ENCODE assay signal across 16 cellular contexts in the genomic region with DNA sequence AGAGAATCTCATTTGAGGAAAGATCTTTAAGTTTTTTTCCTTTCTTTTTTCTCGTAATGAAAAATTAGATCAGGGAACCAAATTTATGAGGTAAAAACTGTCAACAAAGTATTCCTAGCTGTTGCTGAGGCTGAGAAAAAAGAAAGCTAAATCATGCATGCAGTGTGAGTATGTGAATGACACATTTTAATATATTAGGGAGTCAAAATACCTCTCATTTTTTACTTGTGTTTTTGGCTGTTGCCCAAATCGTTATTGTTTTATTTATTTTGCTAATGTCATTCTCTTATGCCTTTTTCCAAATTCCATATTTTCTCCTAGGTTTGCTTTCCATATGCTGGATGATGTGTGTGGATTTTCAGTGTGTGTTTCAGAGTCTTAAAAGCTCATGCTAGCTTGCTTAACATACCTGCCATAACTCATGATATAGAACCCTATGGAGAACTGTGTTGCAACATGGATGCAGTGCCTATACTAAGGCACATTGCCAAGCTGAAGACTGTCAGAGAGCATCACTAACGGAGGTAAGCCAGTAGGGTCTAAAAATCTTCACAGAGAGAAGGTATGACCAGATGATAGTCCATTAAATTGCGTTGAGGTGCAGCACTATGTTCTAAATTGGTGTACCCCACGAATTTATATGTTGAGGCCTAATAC.
DNase-seq lines count a peak whose midpoint lies in the region; ATAC-seq, FAIRE-seq and TF ChIP-seq lines count a peak whose summit lies in the region.
"Had no signal": no experiment of that assay in that cellular context is flagged by ENCODE, and none has a peak within 500 bp of the region (broad histone marks: within the 10 kb centered on the region; RNA-seq: fewer than 3 reads in every experiment).

No MANE protein-coding gene starts in this region.

- H3K79me1 ChIP-seq in H1 (ENCODE audit: low read depth, low read length): no peaks in the 10 kb centered on the region

- H3K4me1 Mint-ChIP-seq in neural crest cell: peaks cover 15% of the 10 kb centered on the region
- H3K4me1 Mint-ChIP-seq in CD8-positive, alpha-beta memory T cell: no peaks in the 10 kb centered on the region
- H3K4me1 Mint-ChIP-seq: activated naive CD8-positive, alpha-beta T cell treated with anti-CD3 and anti-CD28 coated beads, Interleukin-2, amount 10 ng/mL, durations not matched to agents 7 days and 5 days; naive B cell had no signal

- no peak overlapping the region for H2AK5ac ChIP-seq in H1 (ENCODE audit: low read depth, low read length)

- no peaks in the 10 kb centered on the region for H3K79me2 ChIP-seq in PC-3 (ENCODE audit: low read length)
- H3K79me2 ChIP-seq in H1 (ENCODE audit: control insufficient read depth in 1 of 2, insufficient read depth in 2 of 2, low read length in 2 of 2): no peaks in the 10 kb centered on the region

- H2AFZ ChIP-seq in PC-3 (ENCODE audit: low read length): no peak overlapping the region
- no peak overlapping the region for H2AFZ ChIP-seq in H1 (ENCODE audit: low read length)

- peak overlapping the region; percentile 92 for H3K14ac ChIP-seq in H1 (ENCODE audit: insufficient read length)

- DNase-seq in A549 (ENCODE audit: low read depth in 1 of 2, low spot score in 1 of 2) (no peak), PC-3 (peak; percentile 19), H1 (ENCODE audit: low read depth in 1 of 2, low spot score in 2 of 2) (no peak), neural crest cell (ENCODE audit: low read depth, low spot score) (no peak), spleen (no peak), medulla oblongata (ENCODE audit: extremely low spot score) (no peak), head of caudate nucleus (no peak)
- DNase-seq in CD8-positive, alpha-beta memory T cell: no peak
- DNase-seq: activated naive CD8-positive, alpha-beta T cell treated with anti-CD3 and anti-CD28 coated beads, Interleukin-2, amount 10 ng/mL, durations not matched to agents 7 days and 5 days; naive B cell; NCI-H1417 treated with DMSO at 0.1 percent for 48 hours; SHP77; stimulated activated CD4-positive, alpha-beta T cell treated with anti-CD3 and anti-CD28 coated beads, Interleukin-12 subunit alpha, Interleukin-12 subunit beta, amount 100 ng/mL, for 4 hours had no signal

- 71% methylated on average over 5 of the region's 5 CpGs for WGBS in A549 (ENCODE audit: missing lambda C conversion rate)
- 92% methylated on average over 5 of the region's 5 CpGs; no CpG with 5 or more reads in 1 of the 2 experiments for WGBS in H1 (ENCODE audit: extremely low coverage in 1 of 2, insufficient coverage in 1 of 2, insufficient read length in 1 of 2, insufficient replicate concordance in 2 of 2, low coverage in 1 of 2, low lambda C conversion rate in 2 of 2, missing lambda C conversion rate in 1 of 2), 2 experiments
- 70 to 89% (median 83%) methylated on average over 5 of the region's 5 CpGs for WGBS in spleen, 5 donors

- no peak overlapping the region for H4K91ac ChIP-seq in H1 (replicated peaks; ENCODE audit: insufficient read length, low read length)

- no peak overlapping the region for H3K18ac ChIP-seq in H1 (ENCODE audit: extremely low read depth, low read length)

- H4K5ac ChIP-seq in H1 (ENCODE audit: insufficient read length, low read depth, low read length): no peak overlapping the region

- H3K23me2 ChIP-seq in H1 (ENCODE audit: low read depth, low read length): no peaks in the 10 kb centered on the region

- H3K27me3 ChIP-seq in PC-3 (ENCODE audit: low read length) (no peaks in the 10 kb centered on the region), H1 (replicated peaks in 1 of 4; ENCODE audit: control insufficient read depth in 3 of 4, extremely low read depth in 1 of 4, insufficient read depth in 3 of 4, low read length in 3 of 4) (no peaks in the 10 kb centered on the region), spleen (replicated peaks in 1 of 7) (no peaks in the 10 kb centered on the region)
- H3K27me3 ChIP-seq in CD8-positive, alpha-beta memory T cell (ENCODE audit: insufficient read depth, low read length, poor library complexity, severe bottlenecking): no peaks in the 10 kb centered on the region

- H3F3A ChIP-seq in PC-3 (ENCODE audit: low read length, unreplicated experiment): no peaks in the 10 kb centered on the region

- H3K27ac ChIP-seq in A549 (peak overlapping the region; percentile 62 to 76; a peak in 5 of 6 replicates), PC-3 (ENCODE audit: low read length) (no peak overlapping the region), H1 (ENCODE audit: low read depth, low read length) (no peak overlapping the region), spleen (peak overlapping the region in 3 of 8 donors; percentile 40 to 57 (median 42))
- H3K27ac ChIP-seq in CD8-positive, alpha-beta memory T cell (ENCODE audit: low read depth, low read length): no peak overlapping the region

- H3K27me3 Mint-ChIP-seq in neural crest cell (ENCODE audit: low read depth): no peaks in the 10 kb centered on the region
- H3K27me3 Mint-ChIP-seq in CD8-positive, alpha-beta memory T cell: no peaks in the 10 kb centered on the region
- H3K27me3 Mint-ChIP-seq: activated naive CD8-positive, alpha-beta T cell treated with anti-CD3 and anti-CD28 coated beads, Interleukin-2, amount 10 ng/mL, durations not matched to agents 7 days and 5 days; naive B cell had no signal

- TF ChIP-seq EP300 in A549 (IDR thresholded peaks at IDR 0.05): no peak
- TF ChIP-seq EP300 in H1 (IDR thresholded peaks at IDR 0.05; ENCODE audit: borderline replicate concordance in 1 of 2, low read depth in 2 of 2, low read length in 2 of 2): no peak

- H3K56ac ChIP-seq in H1 (replicated peaks; ENCODE audit: insufficient read length, low read depth, low read length): no peak overlapping the region

- H3K9me3 ChIP-seq in A549 (no peaks in the 10 kb centered on the region), PC-3 (ENCODE audit: low read length) (no peaks in the 10 kb centered on the region), H1 (ENCODE audit: insufficient read depth in 2 of 2, low read depth in 1 of 2, low read length in 1 of 2) (no peaks in the 10 kb centered on the region), spleen (no peaks in the 10 kb centered on the region)
- H3K9me3 ChIP-seq in CD8-positive, alpha-beta memory T cell (ENCODE audit: low read length): no peaks in the 10 kb centered on the region
- H3K9me3 ChIP-seq: HAP-1 had no signal

- no peak overlapping the region for H3K4me3 Mint-ChIP-seq in neural crest cell
- no peak overlapping the region for H3K4me3 Mint-ChIP-seq in CD8-positive, alpha-beta memory T cell
- H3K4me3 Mint-ChIP-seq: activated naive CD8-positive, alpha-beta T cell treated with anti-CD3 and anti-CD28 coated beads, Interleukin-2, amount 10 ng/mL, durations not matched to agents 7 days and 5 days; naive B cell had no signal

- no peak overlapping the region for H3K4ac ChIP-seq in H1 (replicated peaks; ENCODE audit: insufficient read length, low read depth, low read length)

- H3K4me3 ChIP-seq in A549: no peak overlapping the region
- H3K4me3 ChIP-seq in PC-3 (ENCODE audit: low read length): no peak overlapping the region
- no peak overlapping the region for H3K4me3 ChIP-seq in H1 (ENCODE audit: extremely low read depth in 1 of 4, insufficient read depth in 2 of 4, low read depth in 3 of 4, low read length in 4 of 4)
- H3K4me3 ChIP-seq in CD8-positive, alpha-beta memory T cell (ENCODE audit: low read length): no peak overlapping the region
- no peak overlapping the region for H3K4me3 ChIP-seq in spleen
- H3K4me3 ChIP-seq: HAP-1 had no signal

- H4K20me1 ChIP-seq in PC-3 (ENCODE audit: low read length): no peaks in the 10 kb centered on the region
- no peaks in the 10 kb centered on the region for H4K20me1 ChIP-seq in H1 (replicated peaks in 1 of 2; ENCODE audit: control insufficient read depth in 1 of 2, insufficient read depth in 2 of 2, low read length in 2 of 2)

- no peak for TF ChIP-seq POLR2A in A549 (IDR thresholded peaks at IDR 0.05; ENCODE audit: low read length)
- no peak for TF ChIP-seq POLR2A in H1 (IDR thresholded peaks at IDR 0.05; ENCODE audit: control extremely low read depth in 1 of 2, low read depth in 2 of 2, low read length in 2 of 2)
- no peak for TF ChIP-seq POLR2A in spleen (IDR thresholded peaks at IDR 0.05)

- peaks cover 4% of the 10 kb centered on the region for H3K36me3 Mint-ChIP-seq in neural crest cell (ENCODE audit: low read depth)
- peaks cover 0 to 2% (median 0%) of the 10 kb centered on the region in 3 donors for H3K36me3 Mint-ChIP-seq in CD8-positive, alpha-beta memory T cell
- H3K36me3 Mint-ChIP-seq: activated naive CD8-positive, alpha-beta T cell treated with anti-CD3 and anti-CD28 coated beads, Interleukin-2, amount 10 ng/mL, durations not matched to agents 7 days and 5 days; naive B cell had no signal

- ATAC-seq in A549 (no peak), PC-3 (no peak)

- H3K4me2 ChIP-seq in A549 (peak overlapping the region; percentile 73), PC-3 (ENCODE audit: low read length) (no peak overlapping the region), H1 (ENCODE audit: insufficient read depth in 1 of 2, low read depth in 2 of 2, low read length in 2 of 2) (no peak overlapping the region)

- POLR2A ChIA-PET in A549 (lab: Yijun Ruan, JAX) (no interaction called here), PC-3 (lab: Charles Lee; ENCODE audit: unreplicated experiment) (no interaction called here), H1 (lab: Charles Lee; ENCODE audit: partially characterized antibody) (no interaction called here)
- POLR2A ChIA-PET in CD8-positive, alpha-beta memory T cell (lab: Charles Lee): no interaction called here

- H2BK5ac ChIP-seq in H1 (ENCODE audit: low read depth, low read length): no peak overlapping the region

- no peak overlapping the region for H2BK120ac ChIP-seq in H1 (replicated peaks; ENCODE audit: low read depth, low read length)

- CTCF ChIA-PET in A549 (lab: Yijun Ruan, JAX) (interaction anchor here (1.1 kb wide), 1 partner anchor 33 kb away, joined by 3 read pairs; no protein-coding TSS in a partner anchor), PC-3 (lab: Charles Lee) (no interaction called here), H1 (lab: Charles Lee; ENCODE audit: partially characterized antibody) (interaction anchor here (1.0 to 1.3 kb wide), 3 partner anchors 14 to 479 kb away, joined by 3 to 5 read pairs (median 3); no protein-coding TSS in a partner anchor)
- CTCF ChIA-PET in CD8-positive, alpha-beta memory T cell (lab: Charles Lee): no interaction called here

- FAIRE-seq in A549 (lab: Jason Lieb, UNC) (no peak), H1 (lab: Jason Lieb, UNC) (no peak)
- FAIRE-seq: GM12891, urothelium cell line had no signal

- TF ChIP-seq CTCF in A549 (IDR thresholded peaks at IDR 0.05): no peak
- no peak for TF ChIP-seq CTCF in PC-3 (conservative IDR thresholded peaks at IDR 0.05; ENCODE audit: low read depth, low read length)
- no peak for TF ChIP-seq CTCF in H1 (IDR thresholded peaks at IDR 0.05; ENCODE audit: control extremely low read depth in 1 of 3, insufficient read depth in 1 of 3, low read depth in 1 of 3, low read length in 3 of 3)
- TF ChIP-seq CTCF in neural crest cell (conservative IDR thresholded peaks at IDR 0.05): no peak
- TF ChIP-seq CTCF in spleen (IDR thresholded peaks at IDR 0.05 in 8 of 11, conservative IDR thresholded peaks at IDR 0.05 in 3 of 11): no peak

- H3K23ac ChIP-seq in H1 (ENCODE audit: insufficient read length): no peak overlapping the region

- no peak overlapping the region for H2BK15ac ChIP-seq in H1 (ENCODE audit: low read length)

- no peak overlapping the region for H3K9ac ChIP-seq in PC-3 (ENCODE audit: low read length)
- H3K9ac ChIP-seq in H1 (replicated peaks in 1 of 4; ENCODE audit: extremely low read depth in 1 of 4, low read depth in 3 of 4, low read length in 3 of 4): no peak overlapping the region

- H3K4me1 ChIP-seq in A549 (peaks cover 26% of the 10 kb centered on the region), PC-3 (ENCODE audit: insufficient read depth, low read length) (peaks cover 22% of the 10 kb centered on the region), H1 (replicated peaks in 1 of 4; ENCODE audit: control insufficient read depth in 3 of 4, insufficient read depth in 4 of 4, low read length in 3 of 4) (peaks cover 0 to 3% (median 0%) of the 10 kb centered on the region in 4 experiments; a peak in 1 of 7 replicates), spleen (no peaks in the 10 kb centered on the region)
- no peaks in the 10 kb centered on the region for H3K4me1 ChIP-seq in CD8-positive, alpha-beta memory T cell (ENCODE audit: insufficient read depth, low read length)
- H3K4me1 ChIP-seq: HAP-1 had no signal

- no peak for TF ChIP-seq RAD21 in A549 (conservative IDR thresholded peaks at IDR 0.05 in 1 of 2, IDR thresholded peaks at IDR 0.05 in 1 of 2)
- TF ChIP-seq RAD21 in H1 (IDR thresholded peaks at IDR 0.05 in 1 of 2, conservative IDR thresholded peaks at IDR 0.05 in 1 of 2; ENCODE audit: low read depth in 2 of 2, low read length in 2 of 2): no peak

- H3K36me3 ChIP-seq in PC-3 (ENCODE audit: low read depth, low read length): no peaks in the 10 kb centered on the region
- H3K36me3 ChIP-seq in H1 (ENCODE audit: control insufficient read depth in 2 of 4, insufficient read depth in 4 of 4, low read length in 3 of 4): no peaks in the 10 kb centered on the region
- H3K36me3 ChIP-seq in CD8-positive, alpha-beta memory T cell (ENCODE audit: insufficient read depth, low read length): no peaks in the 10 kb centered on the region
- no peaks in the 10 kb centered on the region for H3K36me3 ChIP-seq in spleen
- H3K36me3 ChIP-seq: HAP-1 had no signal

- H2BK12ac ChIP-seq in H1 (ENCODE audit: low read depth, low read length): no peak overlapping the region

- no peaks in the 10 kb centered on the region for H3K9me3 Mint-ChIP-seq in neural crest cell
- no peaks in the 10 kb centered on the region for H3K9me3 Mint-ChIP-seq in CD8-positive, alpha-beta memory T cell
- H3K9me3 Mint-ChIP-seq: activated naive CD8-positive, alpha-beta T cell treated with anti-CD3 and anti-CD28 coated beads, Interleukin-2, amount 10 ng/mL, durations not matched to agents 7 days and 5 days; naive B cell had no signal

- intact Hi-C loops in PC-3 (cut with micrococcal nuclease) (no loop called here), spleen (cut with DNase I; ENCODE audit: low total_unique reads) (no loop called here), head of caudate nucleus (cut with DNase I) (no loop called here)

- no peaks in the 10 kb centered on the region for H3K9me2 ChIP-seq in PC-3 (replicated peaks; ENCODE audit: low read length)

- H4K8ac ChIP-seq in H1 (ENCODE audit: extremely low read depth, insufficient read depth, low read length): no peak overlapping the region

- BruUV-seq in PC-3 (replicated peaks; lab: Mats Ljungman, UMichigan): no TSS peak

- peak overlapping the region; percentile 82 for H3K27ac Mint-ChIP-seq in neural crest cell (ENCODE audit: unreplicated experiment)
- H3K27ac Mint-ChIP-seq in CD8-positive, alpha-beta memory T cell: no peak overlapping the region
- H3K27ac Mint-ChIP-seq: activated naive CD8-positive, alpha-beta T cell treated with anti-CD3 and anti-CD28 coated beads, Interleukin-2, amount 10 ng/mL, durations not matched to agents 7 days and 5 days; naive B cell had no signal

- no peak overlapping the region for H2BK20ac ChIP-seq in H1 (ENCODE audit: low read length)

Comparison
In these comparisons a context has a peak if more than half of its experiments do, and no peak if none do; other contexts are left out.
1. H3K27ac ChIP-seq: peak in A549 (2 of 2); none in PC-3 (single experiment), H1 (single experiment) and CD8-positive, alpha-beta memory T cell (single experiment).
2. CTCF ChIA-PET loops: an anchor here in A549 (1.1 kb wide) and H1 (1.0 to 1.3 kb wide); none called in PC-3 and CD8-positive, alpha-beta memory T cell.